ENCODE assay signal across 8 cellular contexts in the genomic region with DNA sequence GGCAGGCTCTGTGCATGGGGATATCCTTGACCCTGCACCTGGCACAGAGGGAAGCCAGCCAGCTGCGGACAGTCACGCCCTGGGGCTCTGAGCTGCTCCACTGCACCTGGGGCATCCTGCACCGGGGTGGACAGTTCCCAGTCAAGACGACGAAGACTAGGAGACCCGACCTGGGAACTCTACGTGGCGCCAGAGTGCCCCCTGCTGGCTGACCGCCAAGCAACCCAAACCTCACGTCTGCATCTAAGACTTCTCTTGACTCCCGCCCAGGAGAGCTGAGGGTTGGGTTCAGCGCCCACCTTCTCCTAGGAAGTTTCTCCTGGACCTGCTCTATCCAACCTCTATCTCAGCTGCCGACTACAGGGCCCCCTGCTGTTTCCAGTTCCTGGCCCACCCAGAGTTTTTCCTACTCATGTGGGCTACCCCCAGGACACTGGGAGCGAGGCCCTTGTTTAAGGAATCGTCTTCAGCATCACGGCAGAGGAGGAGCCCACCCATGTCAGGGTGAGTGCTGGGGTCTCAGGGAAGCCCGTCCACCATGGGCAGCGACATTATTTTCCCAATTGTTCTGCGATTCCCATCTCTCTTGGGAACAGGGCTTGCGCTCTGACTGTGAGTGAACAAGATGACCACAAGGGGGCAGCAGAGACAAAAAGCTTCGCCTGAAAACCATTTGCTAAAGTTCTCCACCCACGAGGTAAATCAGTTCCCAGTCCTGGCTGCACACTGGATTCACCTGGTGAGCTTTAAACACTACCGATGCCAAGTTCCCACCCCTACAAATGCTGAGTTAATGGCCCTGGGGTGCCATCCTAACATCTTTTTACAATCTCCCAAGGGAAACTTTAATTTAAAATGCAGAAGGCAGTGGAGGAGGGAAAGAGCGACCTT. TPM values are rescaled to one million over a fixed set of nuclear protein-coding genes. Genes with fewer than 3 reads are reported as not detected.
DNase-seq lines count a peak whose midpoint lies in the region; ATAC-seq and TF ChIP-seq lines count a peak whose summit lies in the region.

No MANE protein-coding gene starts in this region.

- TF ChIP-seq CTCF in hepatocyte (IDR thresholded peaks at IDR 0.05; ENCODE audit: poor library complexity), result peak; percentile 81

- peaks cover 14% of the 10 kb centered on the region for H3K4me1 Mint-ChIP-seq in T-helper 17 cell

- H2AFZ ChIP-seq in hepatocyte, result no peak overlapping the region

- H3K4me2 ChIP-seq in hepatocyte, result peak overlapping the region; percentile 53

- no peaks in the 10 kb centered on the region for H3K79me2 ChIP-seq in hepatocyte

- WGBS in hepatocyte (ENCODE audit: low lambda C conversion rate, missing lambda C conversion rate), result 10% methylated on average over 24 of the region's 24 CpGs

- ATAC-seq in GM21360 (IDR thresholded peaks at IDR 0.05; ENCODE audit: unreplicated experiment), result peak; percentile 44
- ATAC-seq in T-helper 17 cell, result peak; percentile 71
- ATAC-seq in HG02973 (IDR thresholded peaks at IDR 0.05; ENCODE audit: unreplicated experiment), result no peak

- no peak overlapping the region for H3K4me3 ChIP-seq in hepatocyte

- H3K4me3 Mint-ChIP-seq in T-helper 17 cell, result no peak overlapping the region

- no peaks in the 10 kb centered on the region for H4K20me1 ChIP-seq in hepatocyte (ENCODE audit: insufficient read depth, poor library complexity, severe bottlenecking)

- H3K9me3 ChIP-seq in T-helper 17 cell (ENCODE audit: control insufficient read depth, low read length, poor library complexity, severe bottlenecking) (no peaks in the 10 kb centered on the region), hepatocyte (ENCODE audit: low read depth) (no peaks in the 10 kb centered on the region)

- DNase-seq in Ammon's horn (ENCODE audit: low spot score) (peak; percentile 75), NCI-H128 (lab: John Stamatoyannopoulos, UW; ENCODE audit: unreplicated experiment) (peak; percentile 53), T-helper 17 cell (peak; percentile 32 to 52 (median 44)), amygdala (lab: John Stamatoyannopoulos, UW) (peak in 42 of 56 donors; percentile 1 to 77 (median 22)), hepatocyte (ENCODE audit: low spot score) (peak; percentile 89), putamen (ENCODE audit: low spot score) (peak; percentile 47)

- no peak overlapping the region for H3K27ac ChIP-seq in hepatocyte

- H3K36me3 Mint-ChIP-seq in T-helper 17 cell (ENCODE audit: low read depth), result peaks cover 2% of the 10 kb centered on the region

- peaks cover 12% of the 10 kb centered on the region for H3K27me3 ChIP-seq in hepatocyte

- H3K9me2 ChIP-seq in hepatocyte (replicated peaks; ENCODE audit: insufficient read depth), result no peaks in the 10 kb centered on the region

- H3K27me3 Mint-ChIP-seq in T-helper 17 cell, result peaks cover 67% of the 10 kb centered on the region

- no peak overlapping the region for H3K27ac Mint-ChIP-seq in T-helper 17 cell

- no peaks in the 10 kb centered on the region for H3K4me1 ChIP-seq in hepatocyte (ENCODE audit: insufficient read depth)

- no peaks in the 10 kb centered on the region for H3K36me3 ChIP-seq in hepatocyte (replicated peaks; ENCODE audit: insufficient read depth, low read depth)

RNA-seq across cellular contexts. Expression of gene TLE7, which starts 29.3 kb away (rescaled TPM):
- not detected for total RNA-seq in T-helper 17 cell
- not detected in 2 replicates for total RNA-seq in hepatocyte
- not detected in 2 replicates for polyA plus RNA-seq in hepatocyte

RNA-seq across cellular contexts. Expression of gene ZNF23, which starts 49.5 kb away (rescaled TPM):
- total RNA-seq in T-helper 17 cell (10 to 100 TPM in 1 of 2 donors, 1 to 10 TPM in 1; 7.4 to 10.5 TPM), hepatocyte (6.2 and 7.1 TPM in 2 replicates)
- polyA plus RNA-seq in hepatocyte, result 5.3 and 6.9 TPM in 2 replicates

RNA-seq across cellular contexts. Expression of gene CALB2, which starts 54.0 kb away (rescaled TPM):
- total RNA-seq in T-helper 17 cell, result not detected
- total RNA-seq in hepatocyte, result 1.8 and 2.3 TPM in 2 replicates
- 6.5 and 12.4 TPM in 2 replicates for polyA plus RNA-seq in hepatocyte

Comparison
In these comparisons a context has a peak if more than half of its experiments do, and no peak if none do; other contexts are left out.
1. DNase-seq: peak in every context shown above with its lines; median percentile 89 in hepatocyte; 75 in Ammon's horn; 53 in NCI-H128; 47 in putamen; 44 in T-helper 17 cell; 22 in amygdala.